ENCODE assay signal across 14 cellular contexts in genomic region chr6:39425346-39426056, GRCh38.
DNase-seq lines count a peak whose midpoint lies in the region; ATAC-seq and TF ChIP-seq lines count a peak whose summit lies in the region.
"Had no signal": no experiment of that assay in that cellular context is flagged by ENCODE, and none has a peak within 500 bp of the region (broad histone marks: within the 10 kb centered on the region; RNA-seq: fewer than 3 reads in every experiment).

No MANE protein-coding gene starts in this region.

- H3F3A ChIP-seq in PC-9 (ENCODE audit: insufficient read depth, low read depth) = no peaks in the 10 kb centered on the region

- no peak for ATAC-seq in GM21367 (IDR thresholded peaks at IDR 0.05; ENCODE audit: unreplicated experiment)

- WGBS in esophagus muscularis mucosa = 56% methylated on average over 6 of the region's 6 CpGs

- no peak overlapping the region for H3K27ac ChIP-seq in PC-9
- H3K27ac ChIP-seq in esophagus muscularis mucosa (replicated peaks in 1 of 4) = peak overlapping the region; percentile 58 to 74 (median 72)
- H3K27ac ChIP-seq: ascending aorta, ovary had no signal

- intact Hi-C loops in PC-9 (cut with micrococcal nuclease; ENCODE audit: unreplicated experiment) = no loop called here
- intact Hi-C loops in esophagus muscularis mucosa (cut with DNase I) = no loop called here

- no peaks in the 10 kb centered on the region; the same call in 1 of the 2 replicates for H3K9me3 ChIP-seq in PC-9 (ENCODE audit: insufficient read depth, low read depth)
- no peaks in the 10 kb centered on the region for H3K9me3 ChIP-seq in esophagus muscularis mucosa
- H3K9me3 ChIP-seq: ascending aorta, ovary had no signal

- H3K4me3 ChIP-seq in PC-9 (no peak overlapping the region), esophagus muscularis mucosa (peak overlapping the region in 1 of 4 donors; percentile 8), retinal pigment epithelial cell (ENCODE audit: low read length) (peak overlapping the region; percentile 10)
- H3K4me3 ChIP-seq: ascending aorta, ovary had no signal

- no peaks in the 10 kb centered on the region for H3K36me3 ChIP-seq in PC-9 (ENCODE audit: low read depth)
- H3K36me3 ChIP-seq in esophagus muscularis mucosa = no peaks in the 10 kb centered on the region
- H3K36me3 ChIP-seq: ascending aorta, ovary had no signal

- no peak for TF ChIP-seq POLR2A in esophagus muscularis mucosa (IDR thresholded peaks at IDR 0.05; ENCODE audit: low read depth)

- H3K27me3 ChIP-seq in PC-9 (ENCODE audit: insufficient read depth, low read depth) (no peaks in the 10 kb centered on the region; the same call in 1 of the 2 replicates), esophagus muscularis mucosa (no peaks in the 10 kb centered on the region)
- H3K27me3 ChIP-seq: ascending aorta, ovary had no signal

- DNase-seq in ELR (ENCODE audit: low read depth) = peak; percentile 69
- DNase-seq in PC-9 = no peak
- peak; percentile 86 for DNase-seq in esophagus muscularis mucosa (ENCODE audit: extremely low spot score)
- DNase-seq in retinal pigment epithelial cell (ENCODE audit: low read depth) = no peak
- no peak for DNase-seq in T-helper 2 cell
- DNase-seq in activated CD4-positive, alpha-beta T cell treated with anti-CD3 and anti-CD28 coated beads, Interleukin-2, amount 50 U/mL, for 4 hours = no peak
- no peak for DNase-seq in ureter (ENCODE audit: low spot score)
- DNase-seq: activated CD4-positive, alpha-beta memory T cell treated with anti-CD3 and anti-CD28 coated beads for 36 hours; NCI-H1930; NCI-H82; ovary; stimulated activated CD4-positive, alpha-beta T cell treated with anti-CD3 and anti-CD28 coated beads, Interleukin-12 subunit alpha, Interleukin-12 subunit beta, amount 100 ng/mL, for 4 hours had no signal

- no peaks in the 10 kb centered on the region for H3K9me2 ChIP-seq in PC-9 (ENCODE audit: insufficient read depth)

- no peaks in the 10 kb centered on the region for H3K79me2 ChIP-seq in PC-9 (ENCODE audit: low read depth)

- TF ChIP-seq CTCF in PC-9 (conservative IDR thresholded peaks at IDR 0.05) (no peak), esophagus muscularis mucosa (IDR thresholded peaks at IDR 0.05) (no peak), retinal pigment epithelial cell (conservative IDR thresholded peaks at IDR 0.05; ENCODE audit: low read depth, low read length) (no peak)

- BruUV-seq in PC-9 (replicated peaks; lab: Mats Ljungman, UMichigan) = no TSS peak

- POLR2A ChIA-PET in PC-9 (lab: Charles Lee; ENCODE audit: unreplicated experiment) = no interaction called here

- H2AFZ ChIP-seq in PC-9 = no peak overlapping the region

- CTCF ChIA-PET in PC-9 (lab: Charles Lee) = no interaction called here

- no peaks in the 10 kb centered on the region for H4K20me1 ChIP-seq in PC-9 (ENCODE audit: insufficient read depth)

- H3K4me2 ChIP-seq in PC-9 = peak overlapping the region; percentile 3; the same call in 1 of the 2 replicates

- no peak for TF ChIP-seq EP300 in esophagus muscularis mucosa (IDR thresholded peaks at IDR 0.05)

- H3K4me1 ChIP-seq in PC-9 (replicated peaks; ENCODE audit: insufficient read depth) = no peaks in the 10 kb centered on the region
- H3K4me1 ChIP-seq in esophagus muscularis mucosa = peaks cover 20 to 64% (median 53%) of the 10 kb centered on the region in 4 donors

Comparison
In these comparisons a context has a peak if more than half of its experiments do, and no peak if none do; other contexts are left out.
1. DNase-seq: peak in ELR (single experiment) and esophagus muscularis mucosa (single experiment); none in PC-9 (0 of 2), retinal pigment epithelial cell (single experiment), T-helper 2 cell (0 of 5), activated CD4-positive, alpha-beta T cell treated with anti-CD3 and anti-CD28 coated beads, Interleukin-2, amount 50 U/mL, for 4 hours (0 of 2) and ureter (single experiment).